In the genomic region with DNA sequence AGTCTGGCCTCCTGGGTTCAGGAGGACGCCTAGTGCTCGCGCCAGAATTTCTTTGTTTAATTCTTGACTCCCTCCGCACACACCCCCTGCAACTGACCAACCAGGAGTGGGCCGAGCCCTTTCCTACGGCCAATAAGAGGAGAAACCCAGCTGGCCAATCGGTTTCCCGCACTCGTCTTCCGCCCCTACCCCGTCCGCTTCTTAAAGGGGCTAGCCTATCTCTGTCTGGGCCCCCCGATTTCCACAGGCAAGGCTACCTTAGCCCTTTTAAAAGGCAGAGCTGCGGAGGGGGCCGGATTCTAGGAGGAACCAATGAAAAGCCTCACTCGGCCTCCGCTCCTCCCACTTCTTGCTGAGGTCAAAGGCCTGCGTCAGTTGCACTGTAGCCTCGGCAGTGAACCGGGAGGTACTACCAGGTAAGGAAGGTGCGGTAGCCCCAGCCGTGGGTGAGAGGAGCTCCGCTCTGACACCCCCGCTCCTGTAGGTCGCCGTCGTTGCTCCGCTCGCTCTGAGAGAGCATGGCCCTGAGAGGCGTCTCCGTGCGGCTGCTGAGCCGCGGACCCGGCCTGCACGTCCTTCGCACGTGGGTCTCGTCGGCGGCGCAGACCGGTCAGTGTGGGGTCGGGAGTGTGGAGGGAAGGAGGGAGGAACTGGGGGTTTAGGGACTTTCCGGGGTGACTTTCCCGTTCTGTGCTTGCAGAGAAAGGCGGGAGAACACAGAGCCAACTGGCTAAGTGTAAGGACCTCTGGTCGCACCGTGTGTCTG, we compare ENCODE assay signal across 8 cellular contexts. TPM values are rescaled to one million over a fixed set of nuclear protein-coding genes. Genes with fewer than 3 reads are reported as not detected.
DNase-seq lines count a peak whose midpoint lies in the region; ATAC-seq, FAIRE-seq and TF ChIP-seq lines count a peak whose summit lies in the region.

A gene (plus strand): TSS at position 374 of the 766 bp plus-strand sequence. CDS start 145 bp downstream, at position 519.

- H3K27ac Mint-ChIP-seq in T-helper 2 cell treated with Interferon-gamma antibody and Interleukin-4, amounts not matched to agents 5 μg/mL and 100 μg/mL, for 36 hours: peak within 1 kb of the TSS; percentile 88

- TF ChIP-seq CTCF in ascending aorta (IDR thresholded peaks at IDR 0.05) (no peak), right atrium auricular region (IDR thresholded peaks at IDR 0.05) (no peak), psoas muscle (IDR thresholded peaks at IDR 0.05) (no peak)

- H3K9me3 ChIP-seq in ascending aorta: no peaks in the 10 kb centered on the region
- H3K9me3 ChIP-seq in right atrium auricular region: no peaks in the 10 kb centered on the region
- no peaks in the 10 kb centered on the region for H3K9me3 ChIP-seq in psoas muscle

- DNase-seq in NCI-H1930 (lab: John Stamatoyannopoulos, UW) (peak; percentile 95), ascending aorta (ENCODE audit: low spot score in 2 of 2) (peak; percentile 97 to 99), right atrium auricular region (ENCODE audit: low spot score) (peak; percentile 99), psoas muscle (peak; percentile 96 to 98), urothelium cell line (ENCODE audit: low spot score) (peak; percentile 92)
- peak; percentile 96 for DNase-seq in T-helper 2 cell treated with Interferon-gamma antibody and Interleukin-4, amounts not matched to agents 5 μg/mL and 100 μg/mL, for 36 hours (ENCODE audit: low spot score)

- H3K4me1 Mint-ChIP-seq in T-helper 2 cell treated with Interferon-gamma antibody and Interleukin-4, amounts not matched to agents 5 μg/mL and 100 μg/mL, for 36 hours (ENCODE audit: low read depth): peaks cover 14% of the 10 kb centered on the region

- no peaks in the 10 kb centered on the region for H3K27me3 ChIP-seq in ascending aorta
- peaks cover 0 to under 1% of the 10 kb centered on the region in 2 donors for H3K27me3 ChIP-seq in right atrium auricular region
- H3K27me3 ChIP-seq in psoas muscle (ENCODE audit: insufficient read depth in 3 of 3, low read length in 2 of 3): no peaks in the 10 kb centered on the region

- H3K36me3 ChIP-seq in ascending aorta: peaks cover 12 to 18% of the 10 kb centered on the region in 2 donors
- H3K36me3 ChIP-seq in right atrium auricular region: peaks cover 2% of the 10 kb centered on the region
- peaks cover 0 to 27% of the 10 kb centered on the region in 2 donors for H3K36me3 ChIP-seq in psoas muscle (ENCODE audit: insufficient read depth in 1 of 2, low read depth in 1 of 2)

- H3K4me1 ChIP-seq in ascending aorta (peaks cover 8 to 10% of the 10 kb centered on the region in 2 donors), right atrium auricular region (peaks cover 0 to 20% of the 10 kb centered on the region in 2 donors), psoas muscle (peaks cover 7% of the 10 kb centered on the region)

- intact Hi-C loops in ascending aorta (cut with DNase I) (loop anchor here (1.0 to 5.0 kb wide), 3 partner anchors 28 to 154 kb away; a partner anchor contains a TSS), psoas muscle (cut with DNase I) (loop anchor here in 1 of 2 donors (5.0 kb wide), 1 partner anchor 66 kb away; a partner anchor contains a TSS)

- no peaks in the 10 kb centered on the region for H3K27me3 Mint-ChIP-seq in T-helper 2 cell treated with Interferon-gamma antibody and Interleukin-4, amounts not matched to agents 5 μg/mL and 100 μg/mL, for 36 hours (ENCODE audit: low read depth)

- WGBS in psoas muscle, 3 donors: 0 to 1% (median 0%) methylated on average over 49 of the region's 49 CpGs

- peak; percentile 94 for ATAC-seq in GM18498 (IDR thresholded peaks at IDR 0.05; ENCODE audit: unreplicated experiment)
- peak; percentile 90 for ATAC-seq in HG02938 (IDR thresholded peaks at IDR 0.05; ENCODE audit: unreplicated experiment)
- ATAC-seq in psoas muscle: peak; percentile 98 to 99 (median 99)

- no peaks in the 10 kb centered on the region for H3K9me3 Mint-ChIP-seq in T-helper 2 cell treated with Interferon-gamma antibody and Interleukin-4, amounts not matched to agents 5 μg/mL and 100 μg/mL, for 36 hours

- peak within 1 kb of the TSS; percentile 97 for H3K4me3 Mint-ChIP-seq in T-helper 2 cell treated with Interferon-gamma antibody and Interleukin-4, amounts not matched to agents 5 μg/mL and 100 μg/mL, for 36 hours

- no peak for FAIRE-seq in urothelium cell line (lab: Jason Lieb, UNC)

- H3K27ac ChIP-seq in ascending aorta (peak within 1 kb of the TSS; percentile 59 to 78), right atrium auricular region (peak within 1 kb of the TSS; percentile 62 to 75), psoas muscle (peak within 1 kb of the TSS; percentile 86)

- H3K4me3 ChIP-seq in ascending aorta (peak within 1 kb of the TSS; percentile 77 to 92), right atrium auricular region (peak within 1 kb of the TSS; percentile 50 to 91), psoas muscle (peak within 1 kb of the TSS; percentile 98)

- H3K36me3 Mint-ChIP-seq in T-helper 2 cell treated with Interferon-gamma antibody and Interleukin-4, amounts not matched to agents 5 μg/mL and 100 μg/mL, for 36 hours (ENCODE audit: low read depth): peaks cover 10% of the 10 kb centered on the region

RNA-seq across cellular contexts. Expression of the gene that starts here (rescaled TPM):
- total RNA-seq in ascending aorta (20.6 TPM), right atrium auricular region (10 to 100 TPM; 28.4 to 58.3 TPM), psoas muscle (10 to 100 TPM; 18.9 to 45.2 (median 31.2) TPM)
- 10 to 100 TPM; 21.1 to 28.8 (median 21.9) TPM for polyA plus RNA-seq in psoas muscle

Comparison
In these comparisons a context has a peak if more than half of its experiments do, and no peak if none do; other contexts are left out.
1. Peak in every context shown above with its lines: DNase-seq, ATAC-seq, H3K4me3 ChIP-seq and H3K27ac ChIP-seq.